ENCODE assay signal across 10 cellular contexts in genomic region chr7:92644406-92645113, GRCh38. TPM values are rescaled to one million over a fixed set of nuclear protein-coding genes. Genes with fewer than 3 reads are reported as not detected.
DNase-seq lines count a peak whose midpoint lies in the region; ATAC-seq, FAIRE-seq and TF ChIP-seq lines count a peak whose summit lies in the region.
"Had no signal": no experiment of that assay in that cellular context is flagged by ENCODE, and none has a peak within 500 bp of the region (broad histone marks: within the 10 kb centered on the region; RNA-seq: fewer than 3 reads in every experiment).

No MANE protein-coding gene starts in this region.

- H3K36me3 ChIP-seq in breast epithelium = no peaks in the 10 kb centered on the region
- H3K36me3 ChIP-seq in mammary epithelial cell (ENCODE audit: insufficient read depth, low read length) = peaks cover 2% of the 10 kb centered on the region
- H3K36me3 ChIP-seq in keratinocyte (ENCODE audit: control insufficient read depth in 2 of 2, extremely low read depth in 1 of 2, insufficient read depth in 2 of 2, low read length in 2 of 2) = peaks cover 0 to 5% of the 10 kb centered on the region in 2 experiments
- no peaks in the 10 kb centered on the region for H3K36me3 ChIP-seq in upper lobe of left lung

- no peak overlapping the region for H3K4me3 ChIP-seq in breast epithelium
- H3K4me3 ChIP-seq in mammary epithelial cell (replicated peaks in 1 of 3; ENCODE audit: insufficient read depth in 1 of 3, low read depth in 2 of 3, low read length in 3 of 3) = no peak overlapping the region
- no peak overlapping the region for H3K4me3 ChIP-seq in keratinocyte (ENCODE audit: control insufficient read depth in 2 of 3, extremely low read depth in 1 of 3, insufficient read depth in 2 of 3, low read depth in 1 of 3, low read length in 3 of 3)
- no peak overlapping the region for H3K4me3 ChIP-seq in upper lobe of left lung

- H3K27me3 Mint-ChIP-seq in MCF 10A (ENCODE audit: insufficient read depth, unreplicated experiment) = no peaks in the 10 kb centered on the region
- H3K27me3 Mint-ChIP-seq: dendritic cell treated with granulocyte-macrophage colony-stimulating factor and Interleukin-4, amounts not matched to agents 40 ng/mL and 50 ng/mL, for 4 days had no signal

- intact Hi-C loops in MCF 10A (cut with micrococcal nuclease) = no loop called here
- intact Hi-C loops in breast epithelium (cut with DNase I; ENCODE audit: low total_unique reads) = no loop called here
- intact Hi-C loops in mammary epithelial cell (cut with micrococcal nuclease) = no loop called here

- FAIRE-seq in keratinocyte (lab: Jason Lieb, UNC) = no peak

- BruUV-seq in MCF 10A (replicated peaks; lab: Mats Ljungman, UMichigan) = no TSS peak
- BruUV-seq in mammary epithelial cell (replicated peaks; lab: Mats Ljungman, UMichigan) = no TSS peak

- in situ Hi-C loops in mammary epithelial cell (cut with MboI; ENCODE audit: low sequenced_read_pairs in 2 of 2) = no loop called here

- peaks cover 19% of the 10 kb centered on the region for H3K36me3 Mint-ChIP-seq in MCF 10A (ENCODE audit: insufficient read depth, unreplicated experiment)

- H3K9ac ChIP-seq in mammary epithelial cell (ENCODE audit: insufficient read depth, low read length) (no peak overlapping the region), keratinocyte (ENCODE audit: control insufficient read depth, extremely low read depth, insufficient read depth, low read length) (no peak overlapping the region)

- H3K27ac ChIP-seq in breast epithelium (no peak overlapping the region), mammary epithelial cell (ENCODE audit: insufficient read depth, low read depth, low read length) (peak overlapping the region; percentile 59), keratinocyte (ENCODE audit: control insufficient read depth, insufficient read depth, low read length) (peak overlapping the region; percentile 3), upper lobe of left lung (peak overlapping the region in 3 of 4 donors; percentile 12 to 81 (median 36))

- H3K4me1 ChIP-seq in breast epithelium = no peaks in the 10 kb centered on the region
- H3K4me1 ChIP-seq in mammary epithelial cell (ENCODE audit: insufficient read depth, low read length) = peaks cover 35% of the 10 kb centered on the region
- peaks cover 34% of the 10 kb centered on the region for H3K4me1 ChIP-seq in keratinocyte (ENCODE audit: control insufficient read depth, extremely low read depth, insufficient read depth, low read length)
- H3K4me1 ChIP-seq in upper lobe of left lung = peaks cover 12 to 25% (median 20%) of the 10 kb centered on the region in 4 donors

- no peak for TF ChIP-seq EP300 in upper lobe of left lung (IDR thresholded peaks at IDR 0.05)

- DNase-seq in MCF 10A (ENCODE audit: unreplicated experiment) (peak; percentile 32), breast epithelium (ENCODE audit: low spot score in 2 of 2) (no peak), mammary epithelial cell (peak; percentile 30), keratinocyte (ENCODE audit: low read depth, low spot score) (no peak), upper lobe of left lung (no peak), islet precursor cell (no peak)
- DNase-seq: CD8-positive, alpha-beta T cell had no signal

- TF ChIP-seq CTCF in MCF 10A (IDR thresholded peaks at IDR 0.05; ENCODE audit: unreplicated experiment) (no peak), breast epithelium (IDR thresholded peaks at IDR 0.05) (no peak), mammary epithelial cell (conservative IDR thresholded peaks at IDR 0.05 in 1 of 2, IDR thresholded peaks at IDR 0.05 in 1 of 2; ENCODE audit: extremely low read depth in 1 of 2, insufficient read depth in 1 of 2, low read depth in 1 of 2, low read length in 2 of 2) (no peak), keratinocyte (optimal IDR thresholded peaks at IDR 0.05 in 1 of 3, IDR thresholded peaks at IDR 0.05 in 1 of 3, conservative IDR thresholded peaks at IDR 0.05 in 1 of 3; ENCODE audit: extremely low read depth in 1 of 3, insufficient read depth in 2 of 3, low read length in 3 of 3) (no peak), upper lobe of left lung (IDR thresholded peaks at IDR 0.05) (no peak)

- H3K27me3 ChIP-seq in breast epithelium (no peaks in the 10 kb centered on the region), mammary epithelial cell (ENCODE audit: insufficient read depth, low read length) (no peaks in the 10 kb centered on the region), keratinocyte (ENCODE audit: control insufficient read depth, extremely low read depth, insufficient read depth, low read length) (no peaks in the 10 kb centered on the region), upper lobe of left lung (no peaks in the 10 kb centered on the region)

- dilution Hi-C loops in mammary epithelial cell (cut with HindIII; ENCODE audit: low sequenced_read_pairs) = no loop called here
- dilution Hi-C loops in keratinocyte (cut with MboI; ENCODE audit: extremely low pct_ligation_motif_present, low sequenced_read_pairs) = no loop called here

- H4K20me1 ChIP-seq in mammary epithelial cell (ENCODE audit: insufficient read depth, low read length) = no peaks in the 10 kb centered on the region
- no peaks in the 10 kb centered on the region for H4K20me1 ChIP-seq in keratinocyte (ENCODE audit: control insufficient read depth, extremely low read depth, insufficient read depth, low read length)

- H3K9me1 ChIP-seq in keratinocyte (ENCODE audit: control insufficient read depth, extremely low read depth, insufficient read depth, low read length) = no peaks in the 10 kb centered on the region

- H3K9me3 Mint-ChIP-seq in MCF 10A (ENCODE audit: unreplicated experiment) = no peaks in the 10 kb centered on the region
- H3K9me3 Mint-ChIP-seq: CD8-positive, alpha-beta T cell; dendritic cell treated with granulocyte-macrophage colony-stimulating factor and Interleukin-4, amounts not matched to agents 40 ng/mL and 50 ng/mL, for 4 days had no signal

- ATAC-seq in upper lobe of left lung (ENCODE audit: low FRiP score in 2 of 2) (peak in 1 of 2 donors; percentile 55), GM21723 (IDR thresholded peaks at IDR 0.05; ENCODE audit: unreplicated experiment) (no peak), GM21423 (IDR thresholded peaks at IDR 0.05; ENCODE audit: unreplicated experiment) (no peak)
- ATAC-seq: CD8-positive, alpha-beta T cell had no signal

- CTCF ChIA-PET in MCF 10A (lab: Yijun Ruan, JAX) (interaction anchor here (1.1 to 1.8 kb wide), 4 partner anchors 12 to 343 kb away, joined by 3 to 12 read pairs (median 4); no protein-coding TSS in a partner anchor), mammary epithelial cell (lab: Charles Lee; ENCODE audit: low non-redundant PET) (no interaction called here)

- peaks cover 34% of the 10 kb centered on the region for H3K4me1 Mint-ChIP-seq in MCF 10A (ENCODE audit: insufficient read depth, unreplicated experiment)

- TF ChIP-seq POLR2A in breast epithelium (IDR thresholded peaks at IDR 0.05) = no peak
- no peak for TF ChIP-seq POLR2A in upper lobe of left lung (IDR thresholded peaks at IDR 0.05)

- H3K4me2 ChIP-seq in mammary epithelial cell (ENCODE audit: insufficient read depth, low read depth, low read length) (no peak overlapping the region), keratinocyte (ENCODE audit: control insufficient read depth, extremely low read depth, insufficient read depth, low read depth, low read length) (no peak overlapping the region)

- H2AFZ ChIP-seq in mammary epithelial cell (ENCODE audit: low read depth, low read length) (no peak overlapping the region), keratinocyte (ENCODE audit: control insufficient read depth, low read length) (no peak overlapping the region)

- H3K4me3 Mint-ChIP-seq in MCF 10A (ENCODE audit: unreplicated experiment) = no peak overlapping the region
- H3K4me3 Mint-ChIP-seq: CD8-positive, alpha-beta T cell; dendritic cell treated with granulocyte-macrophage colony-stimulating factor and Interleukin-4, amounts not matched to agents 40 ng/mL and 50 ng/mL, for 4 days had no signal

- H3K27ac Mint-ChIP-seq in MCF 10A (ENCODE audit: low read depth, unreplicated experiment) = peak overlapping the region; percentile 39
- H3K27ac Mint-ChIP-seq: dendritic cell treated with granulocyte-macrophage colony-stimulating factor and Interleukin-4, amounts not matched to agents 40 ng/mL and 50 ng/mL, for 4 days had no signal

- POLR2A ChIA-PET in MCF 10A (lab: Yijun Ruan, JAX) = interaction anchor here (0.6 to 2.8 kb wide), 6 partner anchors 10 to 193 kb away, joined by 3 to 29 read pairs (median 4); partner anchors contain the start of gene CDK6

- H3K9me3 ChIP-seq in breast epithelium (no peaks in the 10 kb centered on the region), mammary epithelial cell (replicated peaks; ENCODE audit: insufficient read depth, low read length) (no peaks in the 10 kb centered on the region), keratinocyte (ENCODE audit: control insufficient read depth, low read depth, low read length) (no peaks in the 10 kb centered on the region), upper lobe of left lung (no peaks in the 10 kb centered on the region)

- peaks cover 82% of the 10 kb centered on the region for H3K79me2 ChIP-seq in mammary epithelial cell (ENCODE audit: insufficient read depth, low read length)
- H3K79me2 ChIP-seq in keratinocyte (ENCODE audit: control insufficient read depth, insufficient read depth, low read length) = peaks cover 39% of the 10 kb centered on the region

- WGBS in mammary epithelial cell (ENCODE audit: low coverage, missing lambda C conversion rate) = 91% methylated on average over 6 of the region's 6 CpGs
- WGBS in upper lobe of left lung, 2 donors = 76 to 78% methylated on average over 5 to 6 of the region's 6 CpGs

RNA-seq across cellular contexts. Expression of gene FAM133B, which starts 54.4 kb away (rescaled TPM):
- 27.8 and 33.7 TPM in 2 replicates for total RNA-seq in MCF 10A (2022)
- total RNA-seq in breast epithelium = 10 to 100 TPM; 25.0 to 38.2 (median 30.5) TPM
- 10 to 100 TPM; 16.5 to 29.9 TPM for total RNA-seq in mammary epithelial cell
- polyA plus RNA-seq in mammary epithelial cell = 9.2 TPM
- polyA minus RNA-seq in mammary epithelial cell = 3.3 TPM
- 12.4 to 24.0 TPM (median 17.3 TPM) in 3 replicates for polyA plus RNA-seq in keratinocyte
- polyA plus RNA-seq in keratinocyte (2011; ENCODE audit: low read depth) = 108 TPM
- 9.4 and 13.4 TPM in 2 replicates for polyA plus RNA-seq in keratinocyte (2011; cell fraction: cytosol; rRNA removed)
- polyA plus RNA-seq in keratinocyte (2011; cell fraction: nucleus; rRNA removed) = 14.8 and 21.7 TPM in 2 replicates
- 17.9 and 20.4 TPM in 2 replicates for polyA plus RNA-seq in keratinocyte (2012; ENCODE audit: low replicate concordance)
- 1.3 to 11.4 TPM (median 3.8 TPM) in 3 replicates for polyA minus RNA-seq in keratinocyte
- polyA minus RNA-seq in keratinocyte (2011; cell fraction: cytosol; rRNA and poly(A)+ RNA removed) = 6.5 TPM
- polyA minus RNA-seq in keratinocyte (2011; cell fraction: nucleus; rRNA and poly(A)+ RNA removed) = 8.1 and 19.2 TPM in 2 replicates
- 10 to 100 TPM; 10.1 to 42.5 (median 19.8) TPM for total RNA-seq in upper lobe of left lung

Comparison
In these comparisons a context has a peak if more than half of its experiments do, and no peak if none do; other contexts are left out.
1. DNase-seq: peak in MCF 10A (single experiment) and mammary epithelial cell (single experiment); none in breast epithelium (0 of 2), keratinocyte (single experiment), upper lobe of left lung (0 of 2) and islet precursor cell (single experiment).
2. H3K27ac ChIP-seq: peak in mammary epithelial cell (single experiment), keratinocyte (single experiment) and upper lobe of left lung (3 of 4); none in breast epithelium (0 of 2).